In genomic region chr12:10235761-10236631, GRCh38 we compare ENCODE assay signal across 9 cellular contexts. TPM values are rescaled to one million over a fixed set of nuclear protein-coding genes. Genes with fewer than 3 reads are reported as not detected.
A peak's percentile ranks its signal among the peaks of the same experiment; 100 is the strongest.
DNase-seq lines count a peak whose midpoint lies in the region; ATAC-seq and TF ChIP-seq lines count a peak whose summit lies in the region.
"Had no signal": no experiment of that assay in that cellular context is flagged by ENCODE, and none has a peak within 500 bp of the region (broad histone marks: within the 10 kb centered on the region; RNA-seq: fewer than 3 reads in every experiment).

No MANE protein-coding gene starts in this region.

- peaks cover 17% of the 10 kb centered on the region for H3K9me3 Mint-ChIP-seq in T-helper 2 cell treated with Interferon-gamma antibody and Interleukin-4, amounts not matched to agents 5 μg/mL and 100 μg/mL, for 36 hours
- peaks cover 0 to 15% (median 4%) of the 10 kb centered on the region in 11 donors for H3K9me3 Mint-ChIP-seq in naive thymus-derived CD4-positive, alpha-beta T cell

- CTCF ChIA-PET in naive thymus-derived CD4-positive, alpha-beta T cell (lab: Charles Lee) = interaction anchor here (0.6 to 3.6 kb wide), 13 partner anchors 9 to 1217 kb away, joined by 3 to 29 read pairs (median 4); no protein-coding TSS in a partner anchor

- no peak overlapping the region for H3K27ac ChIP-seq in naive thymus-derived CD4-positive, alpha-beta T cell (ENCODE audit: low read depth, low read length)
- no peak overlapping the region for H3K27ac ChIP-seq in aorta (ENCODE audit: low read depth in 1 of 2, low read length in 2 of 2)

- peaks cover 0 to 16% of the 10 kb centered on the region in 2 donors for H3K4me1 ChIP-seq in naive thymus-derived CD4-positive, alpha-beta T cell (ENCODE audit: control insufficient read depth in 2 of 2, insufficient read depth in 2 of 2, low read length in 2 of 2)
- H3K4me1 ChIP-seq in aorta (ENCODE audit: control insufficient read depth in 1 of 2, insufficient read depth in 2 of 2, low read length in 2 of 2) = no peaks in the 10 kb centered on the region

- H3K27me3 ChIP-seq in naive thymus-derived CD4-positive, alpha-beta T cell (ENCODE audit: control insufficient read depth in 2 of 2, insufficient read depth in 2 of 2, low read length in 2 of 2) = no peaks in the 10 kb centered on the region
- H3K27me3 ChIP-seq in aorta (ENCODE audit: control insufficient read depth in 1 of 2, insufficient read depth in 2 of 2, low read length in 1 of 2) = no peaks in the 10 kb centered on the region

- H3K27ac Mint-ChIP-seq in T-helper 2 cell treated with Interferon-gamma antibody and Interleukin-4, amounts not matched to agents 5 μg/mL and 100 μg/mL, for 36 hours = no peak overlapping the region
- H3K27ac Mint-ChIP-seq in naive thymus-derived CD4-positive, alpha-beta T cell = no peak overlapping the region

- intact Hi-C loops in naive thymus-derived CD4-positive, alpha-beta T cell (cut with micrococcal nuclease) = loop anchor here (1.0 to 5.0 kb wide), 9 partner anchors 95 to 1251 kb away; partner anchors contain the start of gene STYK1 (in 2 of the 2)
- intact Hi-C loops in aorta (cut with DNase I) = loop anchor here (2.0 kb wide), 1 partner anchor 327 kb away; no protein-coding TSS in a partner anchor

- H3K27me3 Mint-ChIP-seq in T-helper 2 cell treated with Interferon-gamma antibody and Interleukin-4, amounts not matched to agents 5 μg/mL and 100 μg/mL, for 36 hours (ENCODE audit: low read depth) = peaks cover 6% of the 10 kb centered on the region
- peaks cover 0 to 25% (median 0%) of the 10 kb centered on the region in 5 donors for H3K27me3 Mint-ChIP-seq in naive thymus-derived CD4-positive, alpha-beta T cell

- no peak overlapping the region for H3K4me3 ChIP-seq in epithelial cell of esophagus (ENCODE audit: low read length)
- no peak overlapping the region for H3K4me3 ChIP-seq in naive thymus-derived CD4-positive, alpha-beta T cell (ENCODE audit: low read length)
- H3K4me3 ChIP-seq in aorta (ENCODE audit: low read length in 2 of 2) = no peak overlapping the region

- DNase-seq in T-helper 2 cell (peak in 4 of 5 experiments; percentile 8 to 40 (median 24)), NAMALWA (ENCODE audit: low spot score) (peak; percentile 78), epithelial cell of esophagus (ENCODE audit: low read depth) (peak; percentile 43), aorta (no peak)
- DNase-seq in T-helper 2 cell treated with Interferon-gamma antibody and Interleukin-4, amounts not matched to agents 5 μg/mL and 100 μg/mL, for 36 hours (ENCODE audit: low spot score) = no peak
- DNase-seq in activated CD4-positive, alpha-beta T cell treated with anti-CD3 and anti-CD28 coated beads for 48 hours = peak; percentile 41
- peak in 7 of 9 donors; percentile 16 to 46 (median 43) for DNase-seq in naive thymus-derived CD4-positive, alpha-beta T cell

- peaks cover 7% of the 10 kb centered on the region for H3K36me3 Mint-ChIP-seq in T-helper 2 cell treated with Interferon-gamma antibody and Interleukin-4, amounts not matched to agents 5 μg/mL and 100 μg/mL, for 36 hours (ENCODE audit: low read depth)
- peaks cover 0 to 8% (median 5%) of the 10 kb centered on the region in 5 donors for H3K36me3 Mint-ChIP-seq in naive thymus-derived CD4-positive, alpha-beta T cell

- 42 to 52% methylated on average over 4 of the region's 4 CpGs for WGBS in aorta, 2 donors

- peaks cover 6% of the 10 kb centered on the region for H3K4me1 Mint-ChIP-seq in T-helper 2 cell treated with Interferon-gamma antibody and Interleukin-4, amounts not matched to agents 5 μg/mL and 100 μg/mL, for 36 hours (ENCODE audit: low read depth)
- H3K4me1 Mint-ChIP-seq in naive thymus-derived CD4-positive, alpha-beta T cell = peaks cover 0 to 5% (median 0%) of the 10 kb centered on the region in 7 donors

- peaks cover 0 to 5% (median 0%) of the 10 kb centered on the region in 3 experiments for H3K9me3 ChIP-seq in naive thymus-derived CD4-positive, alpha-beta T cell (ENCODE audit: control insufficient read depth in 2 of 3, low read length in 3 of 3)
- H3K9me3 ChIP-seq in aorta (ENCODE audit: control insufficient read depth, low read length) = no peaks in the 10 kb centered on the region

- ATAC-seq in naive thymus-derived CD4-positive, alpha-beta T cell = peak; percentile 84
- ATAC-seq in aorta (ENCODE audit: low FRiP score) (peak; percentile 89), GM18861 (IDR thresholded peaks at IDR 0.05; ENCODE audit: unreplicated experiment) (no peak)

- H3K36me3 ChIP-seq in naive thymus-derived CD4-positive, alpha-beta T cell (ENCODE audit: control insufficient read depth in 2 of 3, insufficient read depth in 3 of 3, low read length in 3 of 3) = no peaks in the 10 kb centered on the region
- peaks cover 0 to 1% of the 10 kb centered on the region in 2 donors for H3K36me3 ChIP-seq in aorta (ENCODE audit: control insufficient read depth in 1 of 2, insufficient read depth in 2 of 2, low read length in 1 of 2)

- H3K4me3 Mint-ChIP-seq in T-helper 2 cell treated with Interferon-gamma antibody and Interleukin-4, amounts not matched to agents 5 μg/mL and 100 μg/mL, for 36 hours = no peak overlapping the region
- no peak overlapping the region for H3K4me3 Mint-ChIP-seq in naive thymus-derived CD4-positive, alpha-beta T cell

- peak; percentile 83 for TF ChIP-seq CTCF in epithelial cell of esophagus (IDR thresholded peaks at IDR 0.05; ENCODE audit: insufficient read depth, low read depth, low read length, missing control alignments)

- POLR2A ChIA-PET in naive thymus-derived CD4-positive, alpha-beta T cell (lab: Charles Lee) = no interaction called here

RNA-seq across cellular contexts. Expression of gene GABARAPL1, which starts 23.3 kb away (rescaled TPM):
- total RNA-seq in naive thymus-derived CD4-positive, alpha-beta T cell = 100 to 1,000 TPM in 2 of 5 experiments, 10 to 100 TPM in 2, 1 to 10 TPM in 1; 3.7 to 165 (median 29.4) TPM
- polyA plus RNA-seq in naive thymus-derived CD4-positive, alpha-beta T cell = 10 to 100 TPM; 14.7 to 14.9 TPM
- 100 to 1,000 TPM; 103 to 111 TPM for total RNA-seq in aorta
- polyA plus RNA-seq in aorta = 10 to 100 TPM; 74.5 to 84.1 TPM

RNA-seq across cellular contexts. Expression of gene TMEM52B, which starts 57.2 kb away (rescaled TPM):
- under 1 TPM in 1 of 5 experiments, not detected in 4; 0.47 TPM for total RNA-seq in naive thymus-derived CD4-positive, alpha-beta T cell
- not detected for polyA plus RNA-seq in naive thymus-derived CD4-positive, alpha-beta T cell
- under 1 TPM; 0.13 to 0.27 TPM for total RNA-seq in aorta
- polyA plus RNA-seq in aorta = under 1 TPM; 0.05 to 0.63 TPM
- total RNA-seq: dermis microvascular lymphatic vessel endothelial cell had no signal

Comparison
In these comparisons a context has a peak if more than half of its experiments do, and no peak if none do; other contexts are left out.
1. DNase-seq: peak in T-helper 2 cell (4 of 5), NAMALWA (single experiment), activated CD4-positive, alpha-beta T cell treated with anti-CD3 and anti-CD28 coated beads for 48 hours (single experiment), epithelial cell of esophagus (single experiment) and naive thymus-derived CD4-positive, alpha-beta T cell (7 of 9); none in T-helper 2 cell treated with Interferon-gamma antibody and Interleukin-4, amounts not matched to agents 5 μg/mL and 100 μg/mL, for 36 hours (single experiment) and aorta (0 of 2).